In genomic region chr7:57375783-57376182, GRCh38 we compare ENCODE assay signal across 26 cellular contexts.
"Had no signal": no experiment of that assay in that cellular context is flagged by ENCODE, and none has a peak within 500 bp of the region (broad histone marks: within the 10 kb centered on the region; RNA-seq: fewer than 3 reads in every experiment).

No MANE protein-coding gene starts in this region.

- H3K27ac ChIP-seq: breast epithelium, RWPE1 had no signal

- H3K4me3 Mint-ChIP-seq: activated CD8-positive, alpha-beta T cell treated with anti-CD3 and anti-CD28 coated beads for 36 hours; activated naive CD4-positive, alpha-beta T cell treated with anti-CD3 and anti-CD28 coated beads, Interleukin-2, amount 10 ng/mL, durations not matched to agents 7 days and 5 days; activated naive CD8-positive, alpha-beta T cell treated with anti-CD3 and anti-CD28 coated beads for 36 hours; activated T-cell treated with anti-CD3 and anti-CD28 coated beads, Interleukin-2, amount 50 U/mL, for 72 hours; IgD-negative memory B cell; T-helper 1 cell treated with Interleukin-12 subunit alpha and Interleukin-12 subunit beta and Interleukin-4 antibody, amounts not matched to agents 30 μg/mL and 1 μg/mL, for 36 hours had no signal

- H3K27me3 Mint-ChIP-seq: activated CD8-positive, alpha-beta T cell treated with anti-CD3 and anti-CD28 coated beads for 36 hours; activated naive CD4-positive, alpha-beta T cell treated with anti-CD3 and anti-CD28 coated beads, Interleukin-2, amount 10 ng/mL, durations not matched to agents 7 days and 5 days; activated naive CD8-positive, alpha-beta T cell treated with anti-CD3 and anti-CD28 coated beads for 36 hours; IgD-negative memory B cell had no signal

- ATAC-seq: activated CD4-positive, CD25-positive, alpha-beta regulatory T cell treated with anti-CD3 and anti-CD28 coated beads, Interleukin-2, amount 50 U/mL, for 24 hours; activated CD8-positive, alpha-beta T cell treated with anti-CD3 and anti-CD28 coated beads for 36 hours; activated T-cell treated with anti-CD3 and anti-CD28 coated beads, Interleukin-2, amount 50 U/mL, for 72 hours; Panc1 had no signal

- H3K27me3 ChIP-seq: breast epithelium had no signal

- H3K4me3 ChIP-seq: breast epithelium had no signal

- H3K36me3 ChIP-seq: breast epithelium had no signal

- H3K27ac Mint-ChIP-seq: activated CD8-positive, alpha-beta T cell treated with anti-CD3 and anti-CD28 coated beads for 36 hours; activated naive CD4-positive, alpha-beta T cell treated with anti-CD3 and anti-CD28 coated beads, Interleukin-2, amount 10 ng/mL, durations not matched to agents 7 days and 5 days; activated naive CD8-positive, alpha-beta T cell treated with anti-CD3 and anti-CD28 coated beads for 36 hours; activated T-cell treated with anti-CD3 and anti-CD28 coated beads, Interleukin-2, amount 50 U/mL, for 72 hours; activated T-helper 2 cell treated with anti-CD3 and anti-CD28 coated beads, Interferon-gamma antibody, Interleukin-2, Interleukin-4, amounts not matched to agents 10 μg/mL and 5 μg/mL and 100 μg/mL, durations not matched to agents 14 hours and 24 hours and 36 hours; IgD-negative memory B cell; T-helper 1 cell treated with Interleukin-12 subunit alpha and Interleukin-12 subunit beta and Interleukin-4 antibody, amounts not matched to agents 30 μg/mL and 1 μg/mL, for 36 hours had no signal

- DNase-seq: activated CD4-positive, alpha-beta T cell treated with anti-CD3 and anti-CD28 coated beads for 4 hours; activated CD8-positive, alpha-beta memory T cell treated with anti-CD3 and anti-CD28 coated beads, Interleukin-2, amount 50 U/mL, for 4 hours; activated CD8-positive, alpha-beta T cell treated with anti-CD3 and anti-CD28 coated beads for 36 hours; activated gamma-delta T cell treated with Interleukin-2 at 50 U/mL for 16 hours; activated naive CD4-positive, alpha-beta T cell treated with anti-CD3 and anti-CD28 coated beads, Interleukin-2, amount 10 ng/mL, durations not matched to agents 7 days and 5 days; activated naive CD8-positive, alpha-beta T cell treated with anti-CD3 and anti-CD28 coated beads for 36 hours; activated T-cell treated with anti-CD3 and anti-CD28 coated beads, Interleukin-2, amount 50 U/mL, for 72 hours; anterior cingulate cortex; KG1; NCI-H1048; NCI-H146; NCI-H187 treated with DMSO at 0.1 percent for 48 hours; NCI-H2081 treated with DMSO at 0.1 percent for 48 hours; NCI-H2171; NCI-H2227 treated with DMSO at 0.1 percent for 48 hours; NCI-H446 treated with DMSO at 0.1 percent for 48 hours; NCI-H524 treated with DMSO at 0.1 percent for 48 hours; NCI-H774; Right ventricle myocardium superior had no signal

- H3K36me3 Mint-ChIP-seq: activated naive CD4-positive, alpha-beta T cell treated with anti-CD3 and anti-CD28 coated beads, Interleukin-2, amount 10 ng/mL, durations not matched to agents 7 days and 5 days; IgD-negative memory B cell had no signal

- H3K4me1 ChIP-seq: breast epithelium had no signal

- H3K4me1 Mint-ChIP-seq: activated naive CD4-positive, alpha-beta T cell treated with anti-CD3 and anti-CD28 coated beads, Interleukin-2, amount 10 ng/mL, durations not matched to agents 7 days and 5 days; activated naive CD8-positive, alpha-beta T cell treated with anti-CD3 and anti-CD28 coated beads for 36 hours; IgD-negative memory B cell had no signal
